ENCODE assay signal across 6 cellular contexts in genomic region chr6:154840363-154840762, GRCh38.
"Had no signal": no experiment of that assay in that cellular context is flagged by ENCODE, and none has a peak within 500 bp of the region (broad histone marks: within the 10 kb centered on the region; RNA-seq: fewer than 3 reads in every experiment).

No MANE protein-coding gene starts in this region.

- FAIRE-seq: G401.6, GM12878, GM18507, GM19239 had no signal

- ATAC-seq: GM12878 had no signal

- DNase-seq: GDM1, GF-D8 had no signal

- H3K4me3 ChIP-seq: GM12878 had no signal
